In genomic region chr1:212558665-212559480, GRCh38 we compare ENCODE assay signal across 8 cellular contexts. TPM values are rescaled to one million over a fixed set of nuclear protein-coding genes. Genes with fewer than 3 reads are reported as not detected.
DNase-seq lines count a peak whose midpoint lies in the region; ATAC-seq and TF ChIP-seq lines count a peak whose summit lies in the region.

No MANE protein-coding gene starts in this region.

- no peaks in the 10 kb centered on the region for H3K9me2 ChIP-seq in OCI-LY7 (ENCODE audit: insufficient read depth, low read length)

- no peak for TF ChIP-seq CTCF in OCI-LY7 (conservative IDR thresholded peaks at IDR 0.05; ENCODE audit: low read length)
- TF ChIP-seq CTCF in epithelial cell of proximal tubule (conservative IDR thresholded peaks at IDR 0.05; ENCODE audit: low read depth, low read length), result no peak
- TF ChIP-seq CTCF in mucosa of descending colon (IDR thresholded peaks at IDR 0.05), result no peak

- POLR2A ChIA-PET in OCI-LY7 (lab: Charles Lee), result interaction anchor here (0.6 to 0.9 kb wide), 7 partner anchors 9 to 142 kb away, joined by 3 to 4 read pairs (median 3); no protein-coding TSS in a partner anchor

- H3K4me2 ChIP-seq in OCI-LY7 (ENCODE audit: low read length), result peak overlapping the region; percentile 61

- 3% methylated on average over 64 of the region's 64 CpGs for WGBS in HUES64

- no TSS peak for BruUV-seq in OCI-LY7 (replicated peaks; lab: Mats Ljungman, UMichigan)

- no peaks in the 10 kb centered on the region for H3K79me2 ChIP-seq in OCI-LY7 (ENCODE audit: insufficient read depth, low read depth, low read length)

- H3K4me1 ChIP-seq in HUES64 (ENCODE audit: insufficient read depth, low read length) (peaks cover 13% of the 10 kb centered on the region), OCI-LY7 (ENCODE audit: insufficient read depth, low read length, poor library complexity, severe bottlenecking) (peaks cover 14% of the 10 kb centered on the region), mucosa of descending colon (ENCODE audit: low read depth) (peaks cover 4% of the 10 kb centered on the region)

- peak overlapping the region; percentile 68 for H3K9ac ChIP-seq in HUES64 (ENCODE audit: low read depth, low read length)

- peak overlapping the region; percentile 76 for H2AFZ ChIP-seq in OCI-LY7 (ENCODE audit: low read length)

- intact Hi-C loops in OCI-LY7 (cut with micrococcal nuclease; ENCODE audit: unreplicated experiment), result no loop called here
- intact Hi-C loops in mucosa of descending colon (cut with DNase I, micrococcal nuclease), result no loop called here

- H3K9me3 ChIP-seq in HUES64 (ENCODE audit: insufficient read depth, low read depth, low read length) (no peaks in the 10 kb centered on the region), OCI-LY7 (ENCODE audit: low read length) (no peaks in the 10 kb centered on the region), mucosa of descending colon (no peaks in the 10 kb centered on the region)

- no peaks in the 10 kb centered on the region for H4K20me1 ChIP-seq in OCI-LY7 (ENCODE audit: insufficient read depth, low read length)

- CTCF ChIA-PET in OCI-LY7 (lab: Charles Lee; ENCODE audit: unreplicated experiment), result interaction anchor here (0.6 kb wide), 1 partner anchor 535 kb away, joined by 4 read pairs; no protein-coding TSS in a partner anchor

- peaks cover 21% of the 10 kb centered on the region for H3K27me3 ChIP-seq in HUES64 (ENCODE audit: insufficient read depth, low read length)

- DNase-seq in DMS114 treated with DMSO at 0.1 percent for 48 hours (lab: John Stamatoyannopoulos, UW; ENCODE audit: unreplicated experiment) (peak; percentile 77), OCI-LY7 (ENCODE audit: low spot score) (peak; percentile 95), activated T-cell treated with anti-CD3 and anti-CD28 coated beads for 48 hours (ENCODE audit: low read depth) (peak; percentile 87), epithelial cell of proximal tubule (ENCODE audit: low read depth) (no peak), mucosa of descending colon (peak; percentile 95 to 96 (median 95))
- DNase-seq in stimulated activated CD8-positive, alpha-beta memory T cell treated with anti-CD3 and anti-CD28 coated beads, Interleukin-4, amount 100 ng/mL, for 1 hour (ENCODE audit: low read depth in 2 of 2, low spot score in 1 of 2), result peak; percentile 77 to 86

- H3K36me3 ChIP-seq in HUES64 (ENCODE audit: insufficient read depth, low read length), result no peaks in the 10 kb centered on the region
- H3K36me3 ChIP-seq in OCI-LY7 (ENCODE audit: insufficient read depth, low read length), result no peaks in the 10 kb centered on the region; the same call in 1 of the 2 replicates
- no peaks in the 10 kb centered on the region for H3K36me3 ChIP-seq in mucosa of descending colon (ENCODE audit: low read depth)

- H3K4me3 ChIP-seq in HUES64 (ENCODE audit: low read length), result peak overlapping the region; percentile 70
- H3K4me3 ChIP-seq in OCI-LY7 (ENCODE audit: low read depth, low read length, poor library complexity, severe bottlenecking), result peak overlapping the region; percentile 71
- peak overlapping the region; percentile 74 for H3K4me3 ChIP-seq in epithelial cell of proximal tubule (ENCODE audit: low read depth, low read length)
- H3K4me3 ChIP-seq in mucosa of descending colon, result peak overlapping the region; percentile 45

- ATAC-seq in GM21526 (IDR thresholded peaks at IDR 0.05; ENCODE audit: low FRiP score, unreplicated experiment), result peak; percentile 93
- peak; percentile 96 for ATAC-seq in mucosa of descending colon

- H3K27ac ChIP-seq in HUES64 (ENCODE audit: low read depth, low read length) (peak overlapping the region; percentile 55; the same call in 1 of the 2 replicates), OCI-LY7 (ENCODE audit: low read depth, low read length, poor library complexity, severe bottlenecking) (peak overlapping the region; percentile 5)

RNA-seq across cellular contexts. Expression of gene ATF3, which starts 49.7 kb away (rescaled TPM):
- 10.7 TPM for polyA plus RNA-seq in HUES64 (2013, experiment 1 of 2)
- polyA plus RNA-seq in HUES64 (2013, experiment 2 of 2), result 11.8 TPM
- total RNA-seq in OCI-LY7 (2014; rRNA removed; shearing (Covaris generic)), result 2.7 and 4.7 TPM in 2 replicates
- 2.9 and 3.7 TPM in 2 replicates for total RNA-seq in OCI-LY7 (2022)
- 10.1 and 18.9 TPM in 2 replicates for total RNA-seq in epithelial cell of proximal tubule
- 100 to 1,000 TPM in 1 of 3 donors, 10 to 100 TPM in 2; 20.2 to 121 (median 42.0) TPM for total RNA-seq in mucosa of descending colon
